2 cellular contexts compared by ENCODE assay signal in the genomic region with DNA sequence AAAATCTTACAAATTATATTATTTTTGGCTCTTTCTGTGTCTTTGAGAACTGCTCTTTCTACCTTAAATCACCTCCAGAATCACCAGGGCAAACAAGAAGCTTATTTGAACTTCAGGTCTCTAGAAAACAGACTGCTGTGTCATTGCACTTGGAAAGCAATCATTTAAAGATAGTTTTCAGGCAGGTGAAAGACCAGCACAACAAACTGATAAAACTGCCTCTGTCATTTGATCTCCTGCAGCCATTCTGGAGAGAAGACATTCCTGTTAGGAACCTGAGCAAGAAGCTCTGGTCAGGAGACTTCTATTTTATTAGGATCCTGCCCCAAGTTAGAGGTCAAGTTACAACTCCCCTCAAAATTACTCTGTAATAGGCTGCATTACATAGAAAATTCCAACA.
TF ChIP-seq lines count a peak whose summit lies in the region.

No MANE protein-coding gene starts in this region.

TF ChIP-seq in GM23338, 12 proteins besides CTCF, POLR2A, EP300 and RAD21 (continues in another document):
- no peak for TF ChIP-seq ZNF331 (CRISPR knock-in tag; IDR thresholded peaks at IDR 0.05; ENCODE audit: low read depth)
- TF ChIP-seq, protein P1, sequence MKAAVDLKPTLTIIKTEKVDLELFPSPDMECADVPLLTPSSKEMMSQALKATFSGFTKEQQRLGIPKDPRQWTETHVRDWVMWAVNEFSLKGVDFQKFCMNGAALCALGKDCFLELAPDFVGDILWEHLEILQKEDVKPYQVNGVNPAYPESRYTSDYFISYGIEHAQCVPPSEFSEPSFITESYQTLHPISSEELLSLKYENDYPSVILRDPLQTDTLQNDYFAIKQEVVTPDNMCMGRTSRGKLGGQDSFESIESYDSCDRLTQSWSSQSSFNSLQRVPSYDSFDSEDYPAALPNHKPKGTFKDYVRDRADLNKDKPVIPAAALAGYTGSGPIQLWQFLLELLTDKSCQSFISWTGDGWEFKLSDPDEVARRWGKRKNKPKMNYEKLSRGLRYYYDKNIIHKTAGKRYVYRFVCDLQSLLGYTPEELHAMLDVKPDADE (IDR thresholded peaks at IDR 0.05): no peak
- TF ChIP-seq, protein P2, sequence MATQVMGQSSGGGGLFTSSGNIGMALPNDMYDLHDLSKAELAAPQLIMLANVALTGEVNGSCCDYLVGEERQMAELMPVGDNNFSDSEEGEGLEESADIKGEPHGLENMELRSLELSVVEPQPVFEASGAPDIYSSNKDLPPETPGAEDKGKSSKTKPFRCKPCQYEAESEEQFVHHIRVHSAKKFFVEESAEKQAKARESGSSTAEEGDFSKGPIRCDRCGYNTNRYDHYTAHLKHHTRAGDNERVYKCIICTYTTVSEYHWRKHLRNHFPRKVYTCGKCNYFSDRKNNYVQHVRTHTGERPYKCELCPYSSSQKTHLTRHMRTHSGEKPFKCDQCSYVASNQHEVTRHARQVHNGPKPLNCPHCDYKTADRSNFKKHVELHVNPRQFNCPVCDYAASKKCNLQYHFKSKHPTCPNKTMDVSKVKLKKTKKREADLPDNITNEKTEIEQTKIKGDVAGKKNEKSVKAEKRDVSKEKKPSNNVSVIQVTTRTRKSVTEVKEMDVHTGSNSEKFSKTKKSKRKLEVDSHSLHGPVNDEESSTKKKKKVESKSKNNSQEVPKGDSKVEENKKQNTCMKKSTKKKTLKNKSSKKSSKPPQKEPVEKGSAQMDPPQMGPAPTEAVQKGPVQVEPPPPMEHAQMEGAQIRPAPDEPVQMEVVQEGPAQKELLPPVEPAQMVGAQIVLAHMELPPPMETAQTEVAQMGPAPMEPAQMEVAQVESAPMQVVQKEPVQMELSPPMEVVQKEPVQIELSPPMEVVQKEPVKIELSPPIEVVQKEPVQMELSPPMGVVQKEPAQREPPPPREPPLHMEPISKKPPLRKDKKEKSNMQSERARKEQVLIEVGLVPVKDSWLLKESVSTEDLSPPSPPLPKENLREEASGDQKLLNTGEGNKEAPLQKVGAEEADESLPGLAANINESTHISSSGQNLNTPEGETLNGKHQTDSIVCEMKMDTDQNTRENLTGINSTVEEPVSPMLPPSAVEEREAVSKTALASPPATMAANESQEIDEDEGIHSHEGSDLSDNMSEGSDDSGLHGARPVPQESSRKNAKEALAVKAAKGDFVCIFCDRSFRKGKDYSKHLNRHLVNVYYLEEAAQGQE (IDR thresholded peaks at IDR 0.05; ENCODE audit: unreplicated experiment): no peak
- no peak for TF ChIP-seq STAT1 (IDR thresholded peaks at IDR 0.05; ENCODE audit: unreplicated experiment)
- no peak for TF ChIP-seq EZH2phosphoT487 (IDR thresholded peaks at IDR 0.05; ENCODE audit: unreplicated experiment)
- TF ChIP-seq CREB1 (CRISPR knock-in tag; IDR thresholded peaks at IDR 0.05; ENCODE audit: low read depth): no peak
- TF ChIP-seq EZH2 (IDR thresholded peaks at IDR 0.05; ENCODE audit: low read depth, unreplicated experiment): no peak
- no peak for TF ChIP-seq POLR2AphosphoS5 (IDR thresholded peaks at IDR 0.05; ENCODE audit: low read depth)
- TF ChIP-seq JUNB (IDR thresholded peaks at IDR 0.05; ENCODE audit: unreplicated experiment): no peak
- no peak for TF ChIP-seq NANOG (IDR thresholded peaks at IDR 0.05; ENCODE audit: borderline replicate concordance)
- no peak for TF ChIP-seq ZNF114 (CRISPR knock-in tag; IDR thresholded peaks at IDR 0.05)

TF ChIP-seq in HepG2, 621 proteins besides CTCF, POLR2A, EP300 and RAD21:
- TF ChIP-seq BCL6 (CRISPR knock-in tag; IDR thresholded peaks at IDR 0.05) (peak; percentile 39; the same call in 1 of the 2 replicates), ZNF234 (CRISPR knock-in tag; conservative IDR thresholded peaks at IDR 0.05) (no peak), ZNF296 (CRISPR knock-in tag; conservative IDR thresholded peaks at IDR 0.05) (no peak), TEAD2 (CRISPR knock-in tag; IDR thresholded peaks at IDR 0.05) (no peak)
- TF ChIP-seq, protein P3, sequence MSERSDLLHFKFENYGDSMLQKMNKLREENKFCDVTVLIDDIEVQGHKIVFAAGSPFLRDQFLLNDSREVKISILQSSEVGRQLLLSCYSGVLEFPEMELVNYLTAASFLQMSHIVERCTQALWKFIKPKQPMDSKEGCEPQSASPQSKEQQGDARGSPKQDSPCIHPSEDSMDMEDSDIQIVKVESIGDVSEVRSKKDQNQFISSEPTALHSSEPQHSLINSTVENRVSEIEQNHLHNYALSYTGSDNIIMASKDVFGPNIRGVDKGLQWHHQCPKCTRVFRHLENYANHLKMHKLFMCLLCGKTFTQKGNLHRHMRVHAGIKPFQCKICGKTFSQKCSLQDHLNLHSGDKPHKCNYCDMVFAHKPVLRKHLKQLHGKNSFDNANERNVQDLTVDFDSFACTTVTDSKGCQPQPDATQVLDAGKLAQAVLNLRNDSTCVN (CRISPR knock-in tag; IDR thresholded peaks at IDR 0.05; ENCODE audit: borderline replicate concordance): peak; percentile 90; the same call in 1 of the 2 replicates
